8 cellular contexts compared by ENCODE assay signal in genomic region chr1:51878616-51879336, GRCh38. TPM values are rescaled to one million over a fixed set of nuclear protein-coding genes. Genes with fewer than 3 reads are reported as not detected.
DNase-seq lines count a peak whose midpoint lies in the region; ATAC-seq and TF ChIP-seq lines count a peak whose summit lies in the region.

A gene with protein sequence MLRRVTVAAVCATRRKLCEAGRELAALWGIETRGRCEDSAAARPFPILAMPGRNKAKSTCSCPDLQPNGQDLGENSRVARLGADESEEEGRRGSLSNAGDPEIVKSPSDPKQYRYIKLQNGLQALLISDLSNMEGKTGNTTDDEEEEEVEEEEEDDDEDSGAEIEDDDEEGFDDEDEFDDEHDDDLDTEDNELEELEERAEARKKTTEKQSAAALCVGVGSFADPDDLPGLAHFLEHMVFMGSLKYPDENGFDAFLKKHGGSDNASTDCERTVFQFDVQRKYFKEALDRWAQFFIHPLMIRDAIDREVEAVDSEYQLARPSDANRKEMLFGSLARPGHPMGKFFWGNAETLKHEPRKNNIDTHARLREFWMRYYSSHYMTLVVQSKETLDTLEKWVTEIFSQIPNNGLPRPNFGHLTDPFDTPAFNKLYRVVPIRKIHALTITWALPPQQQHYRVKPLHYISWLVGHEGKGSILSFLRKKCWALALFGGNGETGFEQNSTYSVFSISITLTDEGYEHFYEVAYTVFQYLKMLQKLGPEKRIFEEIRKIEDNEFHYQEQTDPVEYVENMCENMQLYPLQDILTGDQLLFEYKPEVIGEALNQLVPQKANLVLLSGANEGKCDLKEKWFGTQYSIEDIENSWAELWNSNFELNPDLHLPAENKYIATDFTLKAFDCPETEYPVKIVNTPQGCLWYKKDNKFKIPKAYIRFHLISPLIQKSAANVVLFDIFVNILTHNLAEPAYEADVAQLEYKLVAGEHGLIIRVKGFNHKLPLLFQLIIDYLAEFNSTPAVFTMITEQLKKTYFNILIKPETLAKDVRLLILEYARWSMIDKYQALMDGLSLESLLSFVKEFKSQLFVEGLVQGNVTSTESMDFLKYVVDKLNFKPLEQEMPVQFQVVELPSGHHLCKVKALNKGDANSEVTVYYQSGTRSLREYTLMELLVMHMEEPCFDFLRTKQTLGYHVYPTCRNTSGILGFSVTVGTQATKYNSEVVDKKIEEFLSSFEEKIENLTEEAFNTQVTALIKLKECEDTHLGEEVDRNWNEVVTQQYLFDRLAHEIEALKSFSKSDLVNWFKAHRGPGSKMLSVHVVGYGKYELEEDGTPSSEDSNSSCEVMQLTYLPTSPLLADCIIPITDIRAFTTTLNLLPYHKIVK (minus strand): TSS chr1:51878727. CDS start chr1:51878615, 112 bp downstream.

- H3K27ac ChIP-seq in CD4-positive, CD25-positive, alpha-beta regulatory T cell (ENCODE audit: insufficient read depth, low read length, poor library complexity, severe bottlenecking) = peak within 1 kb of the TSS; percentile 97
- H3K27ac ChIP-seq in left lung = peak within 1 kb of the TSS; percentile 97 to 99

- peaks cover 0 to 20% (median 18%) of the 10 kb centered on the region in 4 donors for H3K4me1 Mint-ChIP-seq in CD4-positive, CD25-positive, alpha-beta regulatory T cell

- H3K36me3 Mint-ChIP-seq in CD4-positive, CD25-positive, alpha-beta regulatory T cell = peaks cover 10% of the 10 kb centered on the region

- peaks cover 27% of the 10 kb centered on the region for H3K27me3 Mint-ChIP-seq in CD4-positive, CD25-positive, alpha-beta regulatory T cell

- H3K4me3 Mint-ChIP-seq in CD4-positive, CD25-positive, alpha-beta regulatory T cell = no peak within 1 kb of the TSS

- peak within 1 kb of the TSS; percentile 98 for H3K4me3 ChIP-seq in CD4-positive, CD25-positive, alpha-beta regulatory T cell (ENCODE audit: low read depth, low read length)
- peak within 1 kb of the TSS; percentile 69 to 97 for H3K4me3 ChIP-seq in left lung

- H3K36me3 ChIP-seq in CD4-positive, CD25-positive, alpha-beta regulatory T cell (ENCODE audit: control insufficient read depth, insufficient read depth, low read length) = peaks cover 4% of the 10 kb centered on the region
- peaks cover 0 to 7% of the 10 kb centered on the region in 2 donors for H3K36me3 ChIP-seq in left lung

- no peak within 1 kb of the TSS for H3K27ac Mint-ChIP-seq in CD4-positive, CD25-positive, alpha-beta regulatory T cell

- intact Hi-C loops in left lung (cut with DNase I) = no loop called here

- peaks cover 45% of the 10 kb centered on the region for H3K4me1 ChIP-seq in CD4-positive, CD25-positive, alpha-beta regulatory T cell (ENCODE audit: control insufficient read depth, insufficient read depth, low read length, poor library complexity, severe bottlenecking)
- peaks cover 22 to 44% of the 10 kb centered on the region in 2 donors for H3K4me1 ChIP-seq in left lung

- ATAC-seq in CD4-positive, CD25-positive, alpha-beta regulatory T cell (ENCODE audit: low read depth in 2 of 2) = peak; percentile 92
- ATAC-seq in GM19438 (IDR thresholded peaks at IDR 0.05; ENCODE audit: low read depth, unreplicated experiment) (peak; percentile 95), HG03571 (IDR thresholded peaks at IDR 0.05; ENCODE audit: unreplicated experiment) (peak; percentile 89), left lung (peak; percentile 96)

- peak; percentile 100 for DNase-seq in CD4-positive, CD25-positive, alpha-beta regulatory T cell
- peak; percentile 100 for DNase-seq in NCI-H774 (lab: John Stamatoyannopoulos, UW)
- peak; percentile 99 to 100 for DNase-seq in activated CD4-positive, alpha-beta T cell treated with anti-CD3 and anti-CD28 coated beads, Interleukin-2, amount 50 U/mL, for 4 hours
- DNase-seq in dermis microvascular lymphatic vessel endothelial cell (ENCODE audit: low read depth in 2 of 2) = peak; percentile 100
- DNase-seq in left lung = peak; percentile 97 to 100
- DNase-seq in stimulated activated CD4-positive, alpha-beta T cell treated with anti-CD3 and anti-CD28 coated beads, Interleukin-2, amount 100 ng/mL, for 48 hours = peak; percentile 99 to 100

- peaks cover 13% of the 10 kb centered on the region for H3K27me3 ChIP-seq in CD4-positive, CD25-positive, alpha-beta regulatory T cell (ENCODE audit: control insufficient read depth, insufficient read depth, low read length)
- H3K27me3 ChIP-seq in left lung = peaks cover 6 to 25% of the 10 kb centered on the region in 2 donors

- TF ChIP-seq CTCF in left lung (IDR thresholded peaks at IDR 0.05) = no peak

- no peaks in the 10 kb centered on the region for H3K9me3 ChIP-seq in CD4-positive, CD25-positive, alpha-beta regulatory T cell (ENCODE audit: control insufficient read depth in 2 of 2, low read length in 2 of 2)
- no peaks in the 10 kb centered on the region for H3K9me3 ChIP-seq in left lung

- H3K9me3 Mint-ChIP-seq in CD4-positive, CD25-positive, alpha-beta regulatory T cell = peaks cover 0 to 3% (median 0%) of the 10 kb centered on the region in 7 donors

RNA-seq across cellular contexts. Expression of the gene that starts here (rescaled TPM):
- 143 TPM for total RNA-seq in CD4-positive, CD25-positive, alpha-beta regulatory T cell
- 10 to 100 TPM; 62.4 to 77.3 (median 74.0) TPM for polyA plus RNA-seq in CD4-positive, CD25-positive, alpha-beta regulatory T cell
- total RNA-seq in dermis microvascular lymphatic vessel endothelial cell (44.2 and 47.5 TPM in 2 replicates), left lung (100 to 1,000 TPM; 101 to 156 TPM)

Comparison
In these comparisons a context has a peak if more than half of its experiments do, and no peak if none do; other contexts are left out.
1. Peak in every context shown above with its lines: DNase-seq, ATAC-seq, H3K4me3 ChIP-seq and H3K27ac ChIP-seq.